In the genomic region with DNA sequence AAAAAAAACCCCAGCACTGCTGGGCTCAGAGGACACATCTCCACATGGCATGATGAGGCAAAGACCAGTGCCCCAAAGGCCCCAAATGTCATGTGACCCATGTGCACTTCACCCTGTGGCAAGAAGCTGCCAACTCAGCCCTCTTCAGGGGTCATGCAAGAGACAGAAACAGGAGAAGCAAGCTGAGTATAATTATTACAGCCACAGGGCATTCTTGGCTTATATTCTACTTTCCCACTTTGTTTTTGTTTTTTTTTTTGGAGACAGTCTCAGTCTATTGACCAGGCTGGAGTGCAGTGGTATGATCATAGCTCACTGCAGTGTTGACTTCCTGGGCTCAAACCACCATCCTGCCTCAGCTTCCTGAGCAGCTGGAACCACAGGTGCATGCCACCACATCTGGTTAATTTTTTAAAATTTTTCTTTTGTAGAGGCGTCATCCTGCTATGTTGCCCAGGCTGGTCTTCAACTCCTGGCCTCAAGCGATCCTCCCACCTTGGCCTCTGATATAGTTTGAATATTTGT, we compare ENCODE assay signal across 9 cellular contexts. TPM values are rescaled to one million over a fixed set of nuclear protein-coding genes. Genes with fewer than 3 reads are reported as not detected.
A peak's percentile ranks its signal among the peaks of the same experiment; 100 is the strongest.
DNase-seq lines count a peak whose midpoint lies in the region; ATAC-seq and TF ChIP-seq lines count a peak whose summit lies in the region.
"Had no signal": no experiment of that assay in that cellular context is flagged by ENCODE, and none has a peak within 500 bp of the region (broad histone marks: within the 10 kb centered on the region; RNA-seq: fewer than 3 reads in every experiment).

No MANE protein-coding gene starts in this region.

- H3K4me1 ChIP-seq in liver (ENCODE audit: control insufficient read depth in 4 of 4, insufficient read depth in 4 of 4, low read length in 3 of 4): peaks cover 0 to 8% (median 3%) of the 10 kb centered on the region in 4 donors
- peaks cover 9% of the 10 kb centered on the region for H3K4me1 ChIP-seq in Karpas-422 (ENCODE audit: low read length)
- no peaks in the 10 kb centered on the region for H3K4me1 ChIP-seq in colonic mucosa

- H3K4me2 ChIP-seq in Karpas-422 (ENCODE audit: low read depth, low read length, poor library complexity, severe bottlenecking): no peak overlapping the region

- no peaks in the 10 kb centered on the region for H3K79me2 ChIP-seq in Karpas-422 (ENCODE audit: low read length)

- H3K9me2 ChIP-seq in Karpas-422 (replicated peaks; ENCODE audit: insufficient read depth, low read length): no peaks in the 10 kb centered on the region

- 87% methylated on average over 2 of the region's 2 CpGs for WGBS in liver

- TF ChIP-seq RAD21 in liver (IDR thresholded peaks at IDR 0.05): peak; percentile 25 to 29

- no peak overlapping the region for H2AFZ ChIP-seq in Karpas-422 (ENCODE audit: low read length)

- H3K9me3 ChIP-seq in liver (ENCODE audit: control insufficient read depth in 4 of 4, low read length in 3 of 4) (no peaks in the 10 kb centered on the region), Karpas-422 (ENCODE audit: low read length) (no peaks in the 10 kb centered on the region), colonic mucosa (no peaks in the 10 kb centered on the region)

- DNase-seq in DMS79 (lab: John Stamatoyannopoulos, UW) (peak; percentile 48), T-helper 9 cell (peak; percentile 12), Karpas-422 (no peak), NCI-H1436 treated with DMSO at 0.1 percent for 48 hours (lab: John Stamatoyannopoulos, UW) (no peak), NCI-H146 (lab: John Stamatoyannopoulos, UW) (no peak), colonic mucosa (no peak)
- DNase-seq: cerebellar nuclear complex had no signal

- TF ChIP-seq CTCF in liver (IDR thresholded peaks at IDR 0.05; ENCODE audit: low read depth, low read length, missing input control) (no peak), colonic mucosa (IDR thresholded peaks at IDR 0.05) (no peak)

- intact Hi-C loops in colonic mucosa (cut with DNase I): no loop called here

- no peak overlapping the region for H3K9ac ChIP-seq in liver (ENCODE audit: low read depth in 1 of 2, low read length in 2 of 2)
- no peak overlapping the region for H3K9ac ChIP-seq in Karpas-422 (ENCODE audit: low read length)
- no peak overlapping the region for H3K9ac ChIP-seq in colonic mucosa (ENCODE audit: low read depth in 2 of 2, low read length in 2 of 2)

- H3K4me3 ChIP-seq in liver (ENCODE audit: low read depth in 1 of 3, low read length in 3 of 3) (no peak overlapping the region), Karpas-422 (ENCODE audit: low read length) (no peak overlapping the region), colonic mucosa (no peak overlapping the region)

- H3K36me3 ChIP-seq in liver (ENCODE audit: control insufficient read depth in 4 of 4, insufficient read depth in 3 of 4, low read depth in 1 of 4, low read length in 3 of 4) (no peaks in the 10 kb centered on the region), Karpas-422 (ENCODE audit: insufficient read depth, low read length) (no peaks in the 10 kb centered on the region), colonic mucosa (no peaks in the 10 kb centered on the region)

- no peaks in the 10 kb centered on the region for H3K27me3 ChIP-seq in liver (ENCODE audit: control insufficient read depth in 4 of 4, insufficient read depth in 4 of 4, low read length in 3 of 4)
- H3K27me3 ChIP-seq in Karpas-422 (ENCODE audit: low read length): no peaks in the 10 kb centered on the region
- H3K27me3 ChIP-seq in colonic mucosa: no peaks in the 10 kb centered on the region

- H3K27ac ChIP-seq in liver (ENCODE audit: low read depth in 1 of 2, low read length in 2 of 2) (peak overlapping the region; percentile 52 to 85), Karpas-422 (ENCODE audit: low read length) (no peak overlapping the region), colonic mucosa (no peak overlapping the region)

- ATAC-seq in GM21619 (IDR thresholded peaks at IDR 0.05; ENCODE audit: unreplicated experiment): peak; percentile 57

- H4K20me1 ChIP-seq in Karpas-422 (ENCODE audit: insufficient read depth, low read depth, low read length): no peaks in the 10 kb centered on the region

TF ChIP-seq in liver, 16 proteins besides CTCF, POLR2A, EP300 and RAD21:
- TF ChIP-seq, protein P1, sequence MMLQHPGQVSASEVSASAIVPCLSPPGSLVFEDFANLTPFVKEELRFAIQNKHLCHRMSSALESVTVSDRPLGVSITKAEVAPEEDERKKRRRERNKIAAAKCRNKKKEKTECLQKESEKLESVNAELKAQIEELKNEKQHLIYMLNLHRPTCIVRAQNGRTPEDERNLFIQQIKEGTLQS (IDR thresholded peaks at IDR 0.05): no peak
- TF ChIP-seq NR2F2 (IDR thresholded peaks at IDR 0.05) (no peak), EGR1 (IDR thresholded peaks at IDR 0.05; ENCODE audit: low read depth in 2 of 2) (no peak), HNF4G (IDR thresholded peaks at IDR 0.05) (peak; percentile 50), JUND (IDR thresholded peaks at IDR 0.05) (no peak), GABPA (IDR thresholded peaks at IDR 0.05 in 1 of 2, conservative IDR thresholded peaks at IDR 0.05 in 1 of 2) (peak in 1 of 2 donors; percentile 14), RXRA (IDR thresholded peaks at IDR 0.05) (peak; percentile 77 to 83), HNF4A (conservative IDR thresholded peaks at IDR 0.05) (peak; percentile 89), FOXA2 (IDR thresholded peaks at IDR 0.05) (no peak), TAF1 (conservative IDR thresholded peaks at IDR 0.05) (no peak), REST (IDR thresholded peaks at IDR 0.05) (no peak), FOXA1 (IDR thresholded peaks at IDR 0.05) (no peak), SP1 (IDR thresholded peaks at IDR 0.05) (peak; percentile 61), YY1 (IDR thresholded peaks at IDR 0.05) (peak; percentile 19)
- TF ChIP-seq, protein P2, sequence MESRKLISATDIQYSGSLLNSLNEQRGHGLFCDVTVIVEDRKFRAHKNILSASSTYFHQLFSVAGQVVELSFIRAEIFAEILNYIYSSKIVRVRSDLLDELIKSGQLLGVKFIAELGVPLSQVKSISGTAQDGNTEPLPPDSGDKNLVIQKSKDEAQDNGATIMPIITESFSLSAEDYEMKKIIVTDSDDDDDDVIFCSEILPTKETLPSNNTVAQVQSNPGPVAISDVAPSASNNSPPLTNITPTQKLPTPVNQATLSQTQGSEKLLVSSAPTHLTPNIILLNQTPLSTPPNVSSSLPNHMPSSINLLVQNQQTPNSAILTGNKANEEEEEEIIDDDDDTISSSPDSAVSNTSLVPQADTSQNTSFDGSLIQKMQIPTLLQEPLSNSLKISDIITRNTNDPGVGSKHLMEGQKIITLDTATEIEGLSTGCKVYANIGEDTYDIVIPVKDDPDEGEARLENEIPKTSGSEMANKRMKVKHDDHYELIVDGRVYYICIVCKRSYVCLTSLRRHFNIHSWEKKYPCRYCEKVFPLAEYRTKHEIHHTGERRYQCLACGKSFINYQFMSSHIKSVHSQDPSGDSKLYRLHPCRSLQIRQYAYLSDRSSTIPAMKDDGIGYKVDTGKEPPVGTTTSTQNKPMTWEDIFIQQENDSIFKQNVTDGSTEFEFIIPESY (IDR thresholded peaks at IDR 0.05): no peak
- TF ChIP-seq, protein P3, sequence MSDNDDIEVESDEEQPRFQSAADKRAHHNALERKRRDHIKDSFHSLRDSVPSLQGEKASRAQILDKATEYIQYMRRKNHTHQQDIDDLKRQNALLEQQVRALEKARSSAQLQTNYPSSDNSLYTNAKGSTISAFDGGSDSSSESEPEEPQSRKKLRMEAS (IDR thresholded peaks at IDR 0.05): peak; percentile 56

RNA-seq across cellular contexts. Expression of gene LITAF, which starts 32.7 kb away (rescaled TPM):
- total RNA-seq in liver (10 to 100 TPM in 1 of 2 donors, 1 to 10 TPM in 1; 5.2 to 14.0 TPM), colonic mucosa (100 to 1,000 TPM; 144 to 211 TPM)
- polyA plus RNA-seq in liver: 10 to 100 TPM; 58.1 to 65.2 TPM
- total RNA-seq in Karpas-422 (2014; rRNA removed; shearing (Covaris generic); ENCODE audit: low replicate concordance): 2.6 TPM in 1 of 2 replicates, not detected in the other

RNA-seq across cellular contexts. Expression of gene SNN, which starts 48.9 kb away (rescaled TPM):
- total RNA-seq in liver (1 to 10 TPM; 5.7 to 6.2 TPM), colonic mucosa (1 to 10 TPM; 2.4 to 5.6 TPM)
- 1 to 10 TPM; 2.5 to 5.0 TPM for polyA plus RNA-seq in liver
- 27.4 and 34.2 TPM in 2 replicates for total RNA-seq in Karpas-422 (2014; rRNA removed; shearing (Covaris generic); ENCODE audit: low replicate concordance)

Comparison
In these comparisons a context has a peak if more than half of its experiments do, and no peak if none do; other contexts are left out.
1. DNase-seq: peak in DMS79 (single experiment) and T-helper 9 cell (single experiment); none in Karpas-422 (single experiment), NCI-H1436 treated with DMSO at 0.1 percent for 48 hours (single experiment), NCI-H146 (single experiment) and colonic mucosa (single experiment).
2. H3K27ac ChIP-seq: peak in liver (2 of 2); none in Karpas-422 (single experiment) and colonic mucosa (single experiment).
3. RNA of gene LITAF, which starts 32.7 kb away (total RNA-seq): 144 to 211 TPM in colonic mucosa; 5.2 to 14.0 TPM in liver and 2.6 TPM in Karpas-422; every median in the first group is over 4 times any median in the second.